15 cellular contexts compared by ENCODE assay signal in the genomic region with DNA sequence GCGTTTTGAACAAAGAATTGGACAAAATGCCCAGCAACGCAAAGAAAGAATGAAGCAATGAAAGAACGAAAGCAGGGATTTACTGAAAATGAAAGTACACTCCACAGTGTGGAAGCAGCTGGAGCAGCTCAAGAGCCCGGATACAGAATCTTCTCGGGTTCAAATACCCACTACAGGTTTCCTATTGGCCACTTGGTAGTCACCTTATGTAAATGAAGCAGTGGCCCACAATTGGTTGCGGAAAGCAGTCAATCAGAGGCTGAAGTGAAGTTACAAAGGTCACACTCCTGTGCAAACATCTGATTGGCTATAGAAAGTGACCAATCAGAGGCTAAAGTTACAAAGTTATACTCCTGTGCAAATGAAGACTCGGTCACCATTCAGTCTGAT. TPM values are rescaled to one million over a fixed set of nuclear protein-coding genes. Genes with fewer than 3 reads are reported as not detected.
A peak's percentile ranks its signal among the peaks of the same experiment; 100 is the strongest.
DNase-seq lines count a peak whose midpoint lies in the region; ATAC-seq, FAIRE-seq and TF ChIP-seq lines count a peak whose summit lies in the region.
"Had no signal": no experiment of that assay in that cellular context is flagged by ENCODE, and none has a peak within 500 bp of the region (broad histone marks: within the 10 kb centered on the region; RNA-seq: fewer than 3 reads in every experiment).

No MANE protein-coding gene starts in this region.

- H3K18ac ChIP-seq in neuronal stem cell (ENCODE audit: low read length): no peak overlapping the region

- H3K27me3 ChIP-seq in Caco-2 (replicated peaks; ENCODE audit: control insufficient read depth, insufficient read depth, low read length): no peaks in the 10 kb centered on the region
- H3K27me3 ChIP-seq in HepG2 (ENCODE audit: control insufficient read depth in 1 of 2, insufficient read depth in 2 of 2, low read length in 2 of 2): 0 out of 5 replicates have a peak, but pooled peaks cover 0 to 4% of the 10 kb centered on the region in 2 experiments
- H3K27me3 ChIP-seq in neuronal stem cell (ENCODE audit: control insufficient read depth in 3 of 3, insufficient read depth in 3 of 3, low read depth in 1 of 3, low read length in 3 of 3): peaks cover 0 to 9% (median 0%) of the 10 kb centered on the region in 3 experiments

- H3K4me3 Mint-ChIP-seq in Caco-2 (ENCODE audit: unreplicated experiment) (no peak overlapping the region), WTC11 (no peak overlapping the region)
- H3K4me3 Mint-ChIP-seq in activated CD8-positive, alpha-beta memory T cell treated with anti-CD3 and anti-CD28 coated beads, Interleukin-2, amount 10 ng/mL, durations not matched to agents 7 days and 5 days: no peak overlapping the region
- H3K4me3 Mint-ChIP-seq: brain; T-helper 1 cell treated with Interleukin-12 subunit alpha and Interleukin-12 subunit beta and Interleukin-4 antibody, amounts not matched to agents 30 μg/mL and 1 μg/mL, for 36 hours had no signal

- CTCF ChIA-PET in Caco-2 (lab: Charles Lee): no interaction called here
- CTCF ChIA-PET in WTC11 (lab: Charles Lee): interaction anchor here (1.2 to 4.3 kb wide), 3 partner anchors 39 to 54 kb away, joined by 3 to 22 read pairs (median 4); no protein-coding TSS in a partner anchor
- CTCF ChIA-PET in HepG2 (lab: Yijun Ruan, JAX; ENCODE audit: low intra/inter-chr PET ratio, low total read pairs): no interaction called here
- CTCF ChIA-PET in activated CD8-positive, alpha-beta memory T cell treated with anti-CD3 and anti-CD28 coated beads, Interleukin-2, amount 10 ng/mL, durations not matched to agents 7 days and 5 days (lab: Charles Lee): no interaction called here

- no peaks in the 10 kb centered on the region for H3K79me2 ChIP-seq in HepG2 (ENCODE audit: insufficient read depth, low read length)

- no peaks in the 10 kb centered on the region for H3K79me1 ChIP-seq in neuronal stem cell (ENCODE audit: low read depth, low read length)

- no peak for TF ChIP-seq CTCF in Caco-2 (IDR thresholded peaks at IDR 0.05; ENCODE audit: insufficient read depth in 1 of 2, low read depth in 1 of 2, low read length in 1 of 2, severe bottlenecking in 1 of 2, unreplicated experiment in 1 of 2)
- TF ChIP-seq CTCF in WTC11 (IDR thresholded peaks at IDR 0.05): no peak
- TF ChIP-seq CTCF in HepG2 (CRISPR knock-in tag; IDR thresholded peaks at IDR 0.05): no peak

- H3K4ac ChIP-seq in neuronal stem cell (ENCODE audit: low read length): no peak overlapping the region

- no peak for TF ChIP-seq EP300 in HepG2 (IDR thresholded peaks at IDR 0.05; ENCODE audit: low read depth in 2 of 2, low read length in 2 of 2)
- no peak for TF ChIP-seq EP300 in HepG2 (CRISPR knock-in tag; IDR thresholded peaks at IDR 0.05; ENCODE audit: borderline replicate concordance)

- intact Hi-C loops in Caco-2 (cut with micrococcal nuclease; ENCODE audit: unreplicated experiment) (no loop called here), HepG2 (cut with micrococcal nuclease; ENCODE audit: unreplicated experiment) (loop anchor here (2.0 kb wide), 1 partner anchor 26 kb away; no protein-coding TSS in a partner anchor)

- no peaks in the 10 kb centered on the region for H3K36me3 ChIP-seq in Caco-2 (ENCODE audit: control insufficient read depth, insufficient read depth, low read length)
- H3K36me3 ChIP-seq in HepG2 (replicated peaks in 1 of 2; ENCODE audit: control insufficient read depth in 1 of 2, insufficient read depth in 2 of 2, low read length in 2 of 2): no peaks in the 10 kb centered on the region
- no peaks in the 10 kb centered on the region for H3K36me3 ChIP-seq in neuronal stem cell (replicated peaks in 1 of 2; ENCODE audit: control insufficient read depth in 2 of 2, insufficient read depth in 2 of 2, low read length in 2 of 2)

- H3K4me1 ChIP-seq in Caco-2 (no peaks in the 10 kb centered on the region), HepG2 (ENCODE audit: insufficient read depth, low read length) (peaks cover 58% of the 10 kb centered on the region), neuronal stem cell (ENCODE audit: control insufficient read depth in 2 of 2, insufficient read depth in 1 of 2, low read depth in 1 of 2, low read length in 2 of 2) (no peaks in the 10 kb centered on the region)

- no peak overlapping the region for H3K23ac ChIP-seq in neuronal stem cell (ENCODE audit: low read depth, low read length, poor library complexity)

- WGBS in HepG2 (ENCODE audit: low lambda C conversion rate): 8% methylated on average over 7 of the region's 7 CpGs
- WGBS in neuronal stem cell (ENCODE audit: extremely low coverage in 2 of 2, insufficient read length in 2 of 2, insufficient replicate concordance in 1 of 2), 2 donors: no CpG with 5 or more reads among the region's 7 CpGs

- H2BK120ac ChIP-seq in neuronal stem cell (ENCODE audit: low read depth, low read length): no peak overlapping the region

- H3K9me3 ChIP-seq in Caco-2 (no peaks in the 10 kb centered on the region), HepG2 (ENCODE audit: low read length) (no peaks in the 10 kb centered on the region), neuronal stem cell (replicated peaks in 1 of 2; ENCODE audit: control insufficient read depth in 2 of 2, insufficient read depth in 1 of 2, low read depth in 1 of 2, low read length in 2 of 2) (no peaks in the 10 kb centered on the region)

- H3K4me1 Mint-ChIP-seq in Caco-2 (ENCODE audit: low read depth, unreplicated experiment): no peaks in the 10 kb centered on the region
- H3K4me1 Mint-ChIP-seq in WTC11: peaks cover 9% of the 10 kb centered on the region
- peaks cover 3% of the 10 kb centered on the region for H3K4me1 Mint-ChIP-seq in activated CD8-positive, alpha-beta memory T cell treated with anti-CD3 and anti-CD28 coated beads, Interleukin-2, amount 10 ng/mL, durations not matched to agents 7 days and 5 days
- H3K4me1 Mint-ChIP-seq: brain had no signal

- no TSS peak for BruUV-seq in Caco-2 (replicated peaks; lab: Mats Ljungman, UMichigan)
- no TSS peak for BruUV-seq in HepG2 (replicated peaks; lab: Mats Ljungman, UMichigan)

- DNase-seq in Caco-2 (peak; percentile 37 to 68), HT1080 (ENCODE audit: low read depth) (peak; percentile 72), WTC11 (ENCODE audit: low spot score) (no peak), HepG2 (ENCODE audit: low spot score) (peak; percentile 95), NCI-H1092 (lab: John Stamatoyannopoulos, UW) (no peak), T-helper 9 cell (no peak), neuronal stem cell (ENCODE audit: low spot score) (no peak)
- DNase-seq in activated CD8-positive, alpha-beta memory T cell treated with anti-CD3 and anti-CD28 coated beads, Interleukin-2, amount 10 ng/mL, durations not matched to agents 7 days and 5 days: no peak
- DNase-seq: activated naive CD4-positive, alpha-beta T cell treated with anti-CD3 and anti-CD28 coated beads, Interleukin-2, amount 50 U/mL, for 16 hours; dermis blood vessel endothelial cell; Kasumi-1; NCI-H2029 had no signal

- no peak overlapping the region for H2BK12ac ChIP-seq in neuronal stem cell (ENCODE audit: low read length)

- no peak overlapping the region for H4K91ac ChIP-seq in neuronal stem cell (ENCODE audit: low read depth, low read length, poor library complexity)

- no peak for TF ChIP-seq RAD21 in HepG2 (CRISPR knock-in tag; IDR thresholded peaks at IDR 0.05)

- FAIRE-seq in HepG2 (lab: Jason Lieb, UNC): peak; percentile 85

- H3K27me3 Mint-ChIP-seq in Caco-2 (ENCODE audit: insufficient read depth, unreplicated experiment): no peaks in the 10 kb centered on the region
- H3K27me3 Mint-ChIP-seq in WTC11 (ENCODE audit: low read depth): no peaks in the 10 kb centered on the region
- H3K27me3 Mint-ChIP-seq in activated CD8-positive, alpha-beta memory T cell treated with anti-CD3 and anti-CD28 coated beads, Interleukin-2, amount 10 ng/mL, durations not matched to agents 7 days and 5 days: peaks cover 8% of the 10 kb centered on the region
- H3K27me3 Mint-ChIP-seq: progenitor cell of endocrine pancreas had no signal

- in situ Hi-C loops in HepG2 (cut with HindIII; ENCODE audit: extremely low pct_ligation_motif_present, low pct_unique_long_range_greater_than_20kb): no loop called here

- H3K9ac ChIP-seq in HepG2 (ENCODE audit: insufficient read depth, low read depth, low read length): peak overlapping the region; percentile 53
- H3K9ac ChIP-seq in neuronal stem cell (ENCODE audit: low read depth, low read length, poor library complexity): no peak overlapping the region

- TF ChIP-seq POLR2A in HepG2 (IDR thresholded peaks at IDR 0.05; ENCODE audit: insufficient read depth in 1 of 2, low read depth in 2 of 2, low read length in 2 of 2): peak in 1 of 2 experiments; percentile 72; a peak in 3 of 4 replicates

- H3K9me3 Mint-ChIP-seq in Caco-2 (ENCODE audit: unreplicated experiment) (no peaks in the 10 kb centered on the region), WTC11 (no peaks in the 10 kb centered on the region)
- H3K9me3 Mint-ChIP-seq in activated CD8-positive, alpha-beta memory T cell treated with anti-CD3 and anti-CD28 coated beads, Interleukin-2, amount 10 ng/mL, durations not matched to agents 7 days and 5 days (ENCODE audit: low read depth): no peaks in the 10 kb centered on the region
- H3K9me3 Mint-ChIP-seq: T-helper 1 cell treated with Interleukin-12 subunit alpha and Interleukin-12 subunit beta and Interleukin-4 antibody, amounts not matched to agents 30 μg/mL and 1 μg/mL, for 36 hours had no signal

- no peak overlapping the region for H3K14ac ChIP-seq in neuronal stem cell (ENCODE audit: low read length)

- POLR2A ChIA-PET in Caco-2 (lab: Charles Lee): no interaction called here
- POLR2A ChIA-PET in WTC11 (lab: Charles Lee): no interaction called here
- POLR2A ChIA-PET in HepG2 (lab: Yijun Ruan, JAX): interaction anchor here (0.7 to 3.9 kb wide), 4 partner anchors 13 to 37 kb away, joined by 3 to 59 read pairs (median 3); no protein-coding TSS in a partner anchor

- H3K27ac Mint-ChIP-seq in Caco-2 (ENCODE audit: unreplicated experiment) (no peak overlapping the region), WTC11 (no peak overlapping the region)
- H3K27ac Mint-ChIP-seq in activated CD8-positive, alpha-beta memory T cell treated with anti-CD3 and anti-CD28 coated beads, Interleukin-2, amount 10 ng/mL, durations not matched to agents 7 days and 5 days: no peak overlapping the region
- H3K27ac Mint-ChIP-seq: brain; progenitor cell of endocrine pancreas; T-helper 1 cell treated with Interleukin-12 subunit alpha and Interleukin-12 subunit beta and Interleukin-4 antibody, amounts not matched to agents 30 μg/mL and 1 μg/mL, for 36 hours had no signal

- H4K20me1 ChIP-seq in HepG2 (ENCODE audit: insufficient read depth, low read length): no peaks in the 10 kb centered on the region

- H2AK5ac ChIP-seq in neuronal stem cell (ENCODE audit: low read depth, low read length): no peak overlapping the region

- peak overlapping the region; percentile 41 for H3K27ac ChIP-seq in HepG2 (ENCODE audit: extremely low read length, insufficient read depth, low read length)
- H3K27ac ChIP-seq in neuronal stem cell (replicated peaks; ENCODE audit: low read length): no peak overlapping the region

- no peaks in the 10 kb centered on the region for H3K36me3 Mint-ChIP-seq in Caco-2 (ENCODE audit: insufficient read depth, unreplicated experiment)
- H3K36me3 Mint-ChIP-seq in WTC11: no peaks in the 10 kb centered on the region
- no peaks in the 10 kb centered on the region for H3K36me3 Mint-ChIP-seq in activated CD8-positive, alpha-beta memory T cell treated with anti-CD3 and anti-CD28 coated beads, Interleukin-2, amount 10 ng/mL, durations not matched to agents 7 days and 5 days
- H3K36me3 Mint-ChIP-seq: brain had no signal

- H3K4me3 ChIP-seq in Caco-2 (ENCODE audit: low read depth, low read length): no peak overlapping the region
- H3K4me3 ChIP-seq in HepG2 (replicated peaks in 1 of 3; ENCODE audit: insufficient read depth in 1 of 3, low read depth in 2 of 3, low read length in 3 of 3): peak overlapping the region; percentile 48 to 66 (median 49); a peak in 5 of 6 replicates
- no peak overlapping the region for H3K4me3 ChIP-seq in neuronal stem cell (ENCODE audit: low read length in 2 of 2)

- H3K4me2 ChIP-seq in HepG2 (ENCODE audit: low read depth, low read length) (peak overlapping the region; percentile 73), neuronal stem cell (ENCODE audit: insufficient read depth, low read length, poor library complexity, severe bottlenecking) (no peak overlapping the region)

- ATAC-seq in WTC11 (no peak), HepG2 (peak; percentile 89)
- ATAC-seq in activated CD8-positive, alpha-beta memory T cell treated with anti-CD3 and anti-CD28 coated beads, Interleukin-2, amount 10 ng/mL, durations not matched to agents 7 days and 5 days: no peak

- H2BK5ac ChIP-seq in neuronal stem cell (ENCODE audit: low read length): no peak overlapping the region

- no peak overlapping the region for H4K8ac ChIP-seq in neuronal stem cell (ENCODE audit: low read depth, low read length)

- H2AFZ ChIP-seq in HepG2 (ENCODE audit: low read length) (no peak overlapping the region), neuronal stem cell (ENCODE audit: low read length) (no peak overlapping the region)

- no peak overlapping the region for H2BK15ac ChIP-seq in neuronal stem cell (ENCODE audit: low read length)

RNA-seq across cellular contexts. Expression of a gene that starts 15.0 kb away (rescaled TPM):
- total RNA-seq in Caco-2 (2022) (15.8 and 16.7 TPM in 2 replicates), WTC11 (2021) (9.3 to 10.3 TPM (median 10.0 TPM) in 3 replicates), HepG2 (2016; rRNA removed; fragmentation: Illumina TruSeq; extraction: Trizol) (5.3 and 9.4 TPM in 2 replicates)
- 6.6 and 12.2 TPM in 2 replicates for total RNA-seq in HT1080 (2014; rRNA removed; shearing (Covaris generic))
- polyA plus RNA-seq in HT1080 (2015; cell fraction: cytosol; rRNA removed): 7.1 and 7.7 TPM in 2 replicates
- 25.4 and 25.5 TPM in 2 replicates for polyA plus RNA-seq in HT1080 (2015; cell fraction: nucleus; rRNA removed)
- total RNA-seq in HepG2 (2016; cell fraction: cytosol; rRNA removed; fragmentation: Illumina TruSeq; extraction: Trizol; ENCODE audit: low read depth): 36.5 and 44.3 TPM in 2 replicates
- total RNA-seq in HepG2 (2016; cell fraction: insoluble cytoplasmic fraction; rRNA removed; fragmentation: Illumina TruSeq; extraction: Trizol): 5.9 and 7.8 TPM in 2 replicates
- 11.4 and 12.4 TPM in 2 replicates for total RNA-seq in HepG2 (2016; cell fraction: membrane; rRNA removed; fragmentation: Illumina TruSeq; extraction: Trizol)
- 13.0 and 13.3 TPM in 2 replicates for total RNA-seq in HepG2 (2016; cell fraction: nucleus; rRNA removed; fragmentation: Illumina TruSeq; extraction: Trizol)
- polyA plus RNA-seq in HepG2 (2011; rRNA removed): 4.6 and 5.3 TPM in 2 replicates
- 2.9 and 3.0 TPM in 2 replicates for polyA plus RNA-seq in HepG2 (2011; cell fraction: cytosol; rRNA removed)
- 20.9 and 24.0 TPM in 2 replicates for polyA plus RNA-seq in HepG2 (2011; cell fraction: nucleus; rRNA removed)
- 5.1 and 6.3 TPM in 2 replicates for polyA plus RNA-seq in HepG2 (2012)
- 2.2 and 2.3 TPM in 2 replicates for polyA plus RNA-seq in HepG2 (2016; cell fraction: cytosol; fragmentation: Illumina TruSeq; extraction: Trizol; ENCODE audit: low read depth)
- 4.2 and 6.1 TPM in 2 replicates for polyA plus RNA-seq in HepG2 (2016; cell fraction: insoluble cytoplasmic fraction; fragmentation: Illumina TruSeq; extraction: Trizol; ENCODE audit: low read depth)
- 4.0 and 4.8 TPM in 2 replicates for polyA plus RNA-seq in HepG2 (2016; cell fraction: membrane; fragmentation: Illumina TruSeq; extraction: Trizol; ENCODE audit: low read depth)
- 33.9 and 35.1 TPM in 2 replicates for polyA plus RNA-seq in HepG2 (2016; cell fraction: nucleus; fragmentation: Illumina TruSeq; extraction: Trizol; ENCODE audit: insufficient read depth, low read depth)
- polyA minus RNA-seq in HepG2 (2011; rRNA and poly(A)+ RNA removed; ENCODE audit: low replicate concordance): 8.5 and 13.6 TPM in 2 replicates
- 2.9 and 4.5 TPM in 2 replicates for polyA minus RNA-seq in HepG2 (2011; cell fraction: cytosol; rRNA and poly(A)+ RNA removed)
- 14.5 and 21.1 TPM in 2 replicates for polyA minus RNA-seq in HepG2 (2011; cell fraction: nucleus; rRNA and poly(A)+ RNA removed)
- total RNA-seq in activated CD8-positive, alpha-beta memory T cell treated with anti-CD3 and anti-CD28 coated beads, Interleukin-2, amount 10 ng/mL, durations not matched to agents 7 days and 5 days: 10 to 100 TPM in 1 of 2 experiments, 1 to 10 TPM in 1; 8.6 to 11.7 TPM
- 2.1 TPM for polyA plus RNA-seq in neuronal stem cell (2013, experiment 1 of 2)
- 1.6 TPM for polyA plus RNA-seq in neuronal stem cell (2013, experiment 2 of 2)

Comparison
In these comparisons a context has a peak if more than half of its experiments do, and no peak if none do; other contexts are left out.
1. DNase-seq: peak in Caco-2 (2 of 2), HT1080 (single experiment) and HepG2 (single experiment); none in WTC11 (single experiment), NCI-H1092 (single experiment), T-helper 9 cell (single experiment), activated CD8-positive, alpha-beta memory T cell treated with anti-CD3 and anti-CD28 coated beads, Interleukin-2, amount 10 ng/mL, durations not matched to agents 7 days and 5 days (single experiment) and neuronal stem cell (single experiment).
2. H3K4me3 ChIP-seq: peak in HepG2 (3 of 3); none in Caco-2 (single experiment) and neuronal stem cell (0 of 2).